Comparison of ENCODE assay signal across 8 cellular contexts in genomic region chr3:122258757-122259371, GRCh38.
DNase-seq lines count a peak whose midpoint lies in the region; ATAC-seq and TF ChIP-seq lines count a peak whose summit lies in the region.

No MANE protein-coding gene starts in this region.

- ATAC-seq in GM19023 (IDR thresholded peaks at IDR 0.05; ENCODE audit: unreplicated experiment), result peak; percentile 82
- peak; percentile 73 for ATAC-seq in HG03139 (IDR thresholded peaks at IDR 0.05; ENCODE audit: unreplicated experiment)
- ATAC-seq in natural killer cell, result peak; percentile 70 to 75 (median 71)

- H3K9me3 Mint-ChIP-seq in CD14-positive monocyte (no peaks in the 10 kb centered on the region), natural killer cell (no peaks in the 10 kb centered on the region)

- H3K4me1 Mint-ChIP-seq in CD14-positive monocyte (peaks cover 49% of the 10 kb centered on the region), natural killer cell (no peaks in the 10 kb centered on the region)

- intact Hi-C loops in CD14-positive monocyte (cut with micrococcal nuclease), result loop anchor here in 1 of 2 donors (5.0 to 10.0 kb wide), 3 partner anchors 154 to 514 kb away; partner anchors contain the start of gene GOLGB1
- intact Hi-C loops in natural killer cell (cut with micrococcal nuclease), result no loop called here
- intact Hi-C loops in thyroid gland (cut with DNase I), result no loop called here

- peak overlapping the region in 1 of 2 donors; percentile 30 for H3K4me3 Mint-ChIP-seq in CD14-positive monocyte
- H3K4me3 Mint-ChIP-seq in natural killer cell, result no peak overlapping the region

- H3K36me3 ChIP-seq in thyroid gland, result no peaks in the 10 kb centered on the region

- H3K27ac ChIP-seq in thyroid gland, result no peak overlapping the region

- H3K27me3 ChIP-seq in thyroid gland, result no peaks in the 10 kb centered on the region

- H3K36me3 Mint-ChIP-seq in CD14-positive monocyte (no peaks in the 10 kb centered on the region), natural killer cell (no peaks in the 10 kb centered on the region)

- H3K27ac Mint-ChIP-seq in CD14-positive monocyte (peak overlapping the region in 1 of 7 donors; percentile 40), natural killer cell (no peak overlapping the region)

- TF ChIP-seq CTCF in CD14-positive monocyte (IDR thresholded peaks at IDR 0.05), result peak; percentile 81
- TF ChIP-seq CTCF in natural killer cell (IDR thresholded peaks at IDR 0.05), result no peak
- peak in 3 of 6 experiments; percentile 52 to 55 (median 52) for TF ChIP-seq CTCF in thyroid gland (IDR thresholded peaks at IDR 0.05)

- peak; percentile 72 for DNase-seq in CD14-positive monocyte (ENCODE audit: low spot score)
- peak; percentile 45 for DNase-seq in NCI-H460 (ENCODE audit: extremely low read depth, low read depth)
- DNase-seq in activated CD4-positive, alpha-beta T cell treated with anti-CD3 and anti-CD28 coated beads, Interleukin-2, amount 50 U/mL, for 24 hours (ENCODE audit: low read depth in 1 of 2, low spot score in 1 of 2), result peak; percentile 24 to 44
- peak; percentile 42 to 57 for DNase-seq in erythroblast (lab: John Stamatoyannopoulos, UW)
- no peak for DNase-seq in natural killer cell
- DNase-seq in thyroid gland, result peak; percentile 60 to 63

- no peaks in the 10 kb centered on the region for H3K4me1 ChIP-seq in thyroid gland

- no peaks in the 10 kb centered on the region for H3K9me3 ChIP-seq in thyroid gland

- no peak for TF ChIP-seq POLR2A in erythroblast (IDR thresholded peaks at IDR 0.05; ENCODE audit: low read length)
- no peak for TF ChIP-seq POLR2A in thyroid gland (IDR thresholded peaks at IDR 0.05)

- WGBS in thyroid gland, 2 donors, result 2 to 9% methylated on average over 7 of the region's 7 CpGs

- H3K4me3 ChIP-seq in thyroid gland (replicated peaks in 1 of 3), result no peak overlapping the region

- H3K27me3 Mint-ChIP-seq in CD14-positive monocyte (ENCODE audit: low read depth in 3 of 3) (peaks cover 0 to 5% (median 2%) of the 10 kb centered on the region in 3 donors), natural killer cell (ENCODE audit: low read depth in 2 of 2) (peaks cover 18 to 21% of the 10 kb centered on the region in 2 donors)
